In genomic region chr1:14599173-14599754, GRCh38 we compare ENCODE assay signal across 8 cellular contexts. TPM values are rescaled to one million over a fixed set of nuclear protein-coding genes. Genes with fewer than 3 reads are reported as not detected.
A peak's percentile ranks its signal among the peaks of the same experiment; 100 is the strongest.
DNase-seq lines count a peak whose midpoint lies in the region; ATAC-seq and TF ChIP-seq lines count a peak whose summit lies in the region.

No MANE protein-coding gene starts in this region.

- CTCF ChIA-PET in activated CD8-positive, alpha-beta T cell treated with anti-CD3 and anti-CD28 coated beads for 36 hours (lab: Charles Lee), result no interaction called here
- CTCF ChIA-PET in RWPE1 (lab: Yijun Ruan, JAX), result interaction anchor here (0.7 to 1.2 kb wide), 2 partner anchors 291 to 448 kb away, joined by 4 read pairs; no protein-coding TSS in a partner anchor

- H3K27ac Mint-ChIP-seq in activated CD8-positive, alpha-beta T cell treated with anti-CD3 and anti-CD28 coated beads for 36 hours, result no peak overlapping the region

- no peaks in the 10 kb centered on the region for H3K36me3 ChIP-seq in spleen

- peaks cover 9% of the 10 kb centered on the region for H3K4me1 Mint-ChIP-seq in activated CD8-positive, alpha-beta T cell treated with anti-CD3 and anti-CD28 coated beads for 36 hours (ENCODE audit: low read depth)

- peaks cover 53% of the 10 kb centered on the region for H3K27me3 Mint-ChIP-seq in activated CD8-positive, alpha-beta T cell treated with anti-CD3 and anti-CD28 coated beads for 36 hours

- H3K4me3 Mint-ChIP-seq in activated CD8-positive, alpha-beta T cell treated with anti-CD3 and anti-CD28 coated beads for 36 hours, result no peak overlapping the region

- POLR2A ChIA-PET in activated CD8-positive, alpha-beta T cell treated with anti-CD3 and anti-CD28 coated beads for 36 hours (lab: Charles Lee), result no interaction called here
- POLR2A ChIA-PET in RWPE1 (lab: Yijun Ruan, JAX; ENCODE audit: low non-redundant PET), result no interaction called here

- H3K27ac ChIP-seq in spleen (peak overlapping the region in 5 of 8 donors; percentile 60 to 78 (median 67)), RWPE1 (no peak overlapping the region)

- peak; percentile 12 for DNase-seq in activated CD8-positive, alpha-beta T cell treated with anti-CD3 and anti-CD28 coated beads for 36 hours
- no peak for DNase-seq in spleen
- no peak for DNase-seq in COLO829 (ENCODE audit: low spot score)
- no peak for DNase-seq in RWPE1 (ENCODE audit: low spot score)
- no peak for DNase-seq in T-helper 9 cell

- WGBS in spleen, 5 donors, result 1 to 2% (median 1%) methylated on average over 17 to 45 of the region's 45 CpGs

- H3K9me3 Mint-ChIP-seq in activated CD8-positive, alpha-beta T cell treated with anti-CD3 and anti-CD28 coated beads for 36 hours, result no peaks in the 10 kb centered on the region

- H3K4me1 ChIP-seq in spleen, result peaks cover 0 to 40% (median 21%) of the 10 kb centered on the region in 6 donors

- ATAC-seq in GM21515 (IDR thresholded peaks at IDR 0.05; ENCODE audit: unreplicated experiment) (peak; percentile 26), GM21786 (IDR thresholded peaks at IDR 0.05; ENCODE audit: unreplicated experiment) (no peak)
- peak; percentile 13 for ATAC-seq in activated CD8-positive, alpha-beta T cell treated with anti-CD3 and anti-CD28 coated beads for 36 hours

- H3K27me3 ChIP-seq in spleen (replicated peaks in 1 of 7), result peaks cover 0 to 94% (median 47%) of the 10 kb centered on the region in 7 donors

- intact Hi-C loops in activated CD8-positive, alpha-beta T cell treated with anti-CD3 and anti-CD28 coated beads for 36 hours (cut with micrococcal nuclease), result no loop called here
- intact Hi-C loops in spleen (cut with DNase I; ENCODE audit: low total_unique reads), result no loop called here

- TF ChIP-seq POLR2A in spleen (IDR thresholded peaks at IDR 0.05), result no peak

- peak overlapping the region; percentile 82 for H3K4me3 ChIP-seq in iPS-18c (ENCODE audit: insufficient read depth, low read depth, low read length)
- H3K4me3 ChIP-seq in spleen, result peak overlapping the region; percentile 39 to 72 (median 48)

- H3K9me3 ChIP-seq in iPS-18c (ENCODE audit: control insufficient read depth, insufficient read depth, low read length) (no peaks in the 10 kb centered on the region), spleen (no peaks in the 10 kb centered on the region)

- no peak for TF ChIP-seq CTCF in activated CD8-positive, alpha-beta T cell treated with anti-CD3 and anti-CD28 coated beads for 36 hours (IDR thresholded peaks at IDR 0.05)
- no peak for TF ChIP-seq CTCF in spleen (IDR thresholded peaks at IDR 0.05 in 8 of 11, conservative IDR thresholded peaks at IDR 0.05 in 3 of 11)
- TF ChIP-seq CTCF in RWPE1 (conservative IDR thresholded peaks at IDR 0.05; ENCODE audit: low read depth), result no peak

- H3K36me3 Mint-ChIP-seq in activated CD8-positive, alpha-beta T cell treated with anti-CD3 and anti-CD28 coated beads for 36 hours (ENCODE audit: low read depth), result no peaks in the 10 kb centered on the region

RNA-seq across cellular contexts. Expression of gene KAZN, which starts 0.8 kb away (rescaled TPM):
- 1 to 10 TPM; 1.7 to 1.9 TPM for total RNA-seq in activated CD8-positive, alpha-beta T cell treated with anti-CD3 and anti-CD28 coated beads for 36 hours
- 100 to 1,000 TPM; 118 to 245 (median 160) TPM for total RNA-seq in spleen
- 10 to 100 TPM; 20.0 to 71.8 (median 33.5) TPM for polyA plus RNA-seq in spleen

Comparison
In these comparisons a context has a peak if more than half of its experiments do, and no peak if none do; other contexts are left out.
1. RNA of gene KAZN, which starts 0.8 kb away (total RNA-seq): 118 to 245 TPM in spleen; 1.7 to 1.9 TPM in activated CD8-positive, alpha-beta T cell treated with anti-CD3 and anti-CD28 coated beads for 36 hours; every median in the first group is over 10 times any median in the second.